ENCODE assay signal across 8 cellular contexts in the genomic region with DNA sequence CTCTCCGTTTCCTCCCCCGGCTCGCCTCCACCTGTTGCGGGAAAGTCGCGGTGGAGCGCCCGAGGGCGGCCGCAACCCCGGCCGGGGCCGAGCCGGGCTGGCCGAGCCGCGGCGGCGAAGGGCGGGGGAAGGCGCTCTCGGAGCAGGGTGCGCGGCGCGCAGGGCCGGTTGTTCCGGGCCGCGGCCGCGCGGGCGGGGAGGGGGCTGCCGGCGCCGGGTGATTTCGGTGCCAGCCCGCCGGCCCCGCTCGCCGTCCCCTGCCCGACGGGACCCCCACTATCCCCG. TPM values are rescaled to one million over a fixed set of nuclear protein-coding genes. Genes with fewer than 3 reads are reported as not detected.
DNase-seq lines count a peak whose midpoint lies in the region; ATAC-seq lines count a peak whose summit lies in the region.

No MANE protein-coding gene starts in this region.

- H3K4me3 Mint-ChIP-seq in naive thymus-derived CD8-positive, alpha-beta T cell = peak overlapping the region in 6 of 10 donors; percentile 4 to 58 (median 40)

- no peak overlapping the region for H3K27ac Mint-ChIP-seq in naive thymus-derived CD8-positive, alpha-beta T cell

- peak overlapping the region; percentile 55 for H3K27ac ChIP-seq in epithelial cell of prostate

- POLR2A ChIA-PET in naive thymus-derived CD8-positive, alpha-beta T cell (lab: Charles Lee) = interaction anchor here (2.4 kb wide), 1 partner anchor 260 kb away, joined by 7 read pairs; a partner anchor contains a TSS

- no peaks in the 10 kb centered on the region for H3K9me3 Mint-ChIP-seq in naive thymus-derived CD8-positive, alpha-beta T cell

- H3K27me3 Mint-ChIP-seq in naive thymus-derived CD8-positive, alpha-beta T cell = peaks cover 20 to 51% (median 46%) of the 10 kb centered on the region in 5 donors

- H3K36me3 Mint-ChIP-seq in naive thymus-derived CD8-positive, alpha-beta T cell = no peaks in the 10 kb centered on the region

- ATAC-seq in HG02571 (IDR thresholded peaks at IDR 0.05; ENCODE audit: unreplicated experiment) = peak; percentile 60
- peak; percentile 48 to 66 for ATAC-seq in naive thymus-derived CD8-positive, alpha-beta T cell

- peak; percentile 19 for DNase-seq in activated CD8-positive, alpha-beta memory T cell treated with anti-CD3 and anti-CD28 coated beads, Interleukin-2, amount 50 U/mL, for 4 hours
- no peak for DNase-seq in activated CD8-positive, alpha-beta memory T cell treated with anti-CD3 and anti-CD28 coated beads for 24 hours
- DNase-seq in OCI-M1 (lab: John Stamatoyannopoulos, UW) = peak; percentile 53
- DNase-seq in epithelial cell of prostate (ENCODE audit: low read depth, low spot score) = no peak
- peak in 1 of 10 donors; percentile 12 for DNase-seq in naive thymus-derived CD8-positive, alpha-beta T cell
- DNase-seq in HT-29 (ENCODE audit: low spot score) = no peak
- DNase-seq in NCI-H345 treated with DMSO at 0.1 percent for 48 hours (lab: John Stamatoyannopoulos, UW; ENCODE audit: unreplicated experiment) = no peak

- peaks cover 0 to 14% (median 5%) of the 10 kb centered on the region in 4 donors for H3K4me1 Mint-ChIP-seq in naive thymus-derived CD8-positive, alpha-beta T cell

RNA-seq across cellular contexts. Expression of a gene that starts 0.2 kb away (rescaled TPM):
- under 1 TPM in 1 of 2 experiments, not detected in 1; 0.16 TPM for total RNA-seq in naive thymus-derived CD8-positive, alpha-beta T cell
- under 1 TPM in 1 of 3 donors, not detected in 2; 0.15 TPM for polyA plus RNA-seq in naive thymus-derived CD8-positive, alpha-beta T cell
- total RNA-seq in HT-29 (2014; rRNA removed; shearing (Covaris generic)) = 42.1 and 44.6 TPM in 2 replicates

Comparison
In these comparisons a context has a peak if more than half of its experiments do, and no peak if none do; other contexts are left out.
1. DNase-seq: peak in activated CD8-positive, alpha-beta memory T cell treated with anti-CD3 and anti-CD28 coated beads, Interleukin-2, amount 50 U/mL, for 4 hours (single experiment) and OCI-M1 (single experiment); none in activated CD8-positive, alpha-beta memory T cell treated with anti-CD3 and anti-CD28 coated beads for 24 hours (single experiment), epithelial cell of prostate (single experiment), HT-29 (single experiment) and NCI-H345 treated with DMSO at 0.1 percent for 48 hours (single experiment).
2. RNA of a gene that starts 0.2 kb away (total RNA-seq): 42.1 to 44.6 TPM in HT-29; 0.16 TPM in naive thymus-derived CD8-positive, alpha-beta T cell; every median in the first group is over 10 times any median in the second.